In genomic region chr12:108508243-108508642, GRCh38 we compare ENCODE assay signal across 18 cellular contexts. TPM values are rescaled to one million over a fixed set of nuclear protein-coding genes. Genes with fewer than 3 reads are reported as not detected.
DNase-seq lines count a peak whose midpoint lies in the region; ATAC-seq and TF ChIP-seq lines count a peak whose summit lies in the region.
"Had no signal": no experiment of that assay in that cellular context is flagged by ENCODE, and none has a peak within 500 bp of the region (broad histone marks: within the 10 kb centered on the region; RNA-seq: fewer than 3 reads in every experiment).

No MANE protein-coding gene starts in this region.

- no peak for TF ChIP-seq CTCF in activated CD8-positive, alpha-beta T cell treated with anti-CD3 and anti-CD28 coated beads for 36 hours (IDR thresholded peaks at IDR 0.05)
- no peak for TF ChIP-seq CTCF in GM13977 (IDR thresholded peaks at IDR 0.05; ENCODE audit: extremely low read depth, insufficient read depth, missing control alignments)

- H3K27ac ChIP-seq in layer of hippocampus (ENCODE audit: low read depth, low read length) = peak overlapping the region; percentile 27
- H3K27ac ChIP-seq: transverse colon had no signal

- POLR2A ChIA-PET in activated CD8-positive, alpha-beta T cell treated with anti-CD3 and anti-CD28 coated beads for 36 hours (lab: Charles Lee) = no interaction called here
- POLR2A ChIA-PET in activated CD8-positive, alpha-beta T cell treated with anti-CD3 and anti-CD28 coated beads, Interleukin-2, amount 10 ng/mL, durations not matched to agents 7 days and 5 days (lab: Charles Lee) = no interaction called here
- POLR2A ChIA-PET in T-cell (lab: Charles Lee) = no interaction called here

- CTCF ChIA-PET in activated CD8-positive, alpha-beta T cell treated with anti-CD3 and anti-CD28 coated beads for 36 hours (lab: Charles Lee) = interaction anchor here (1.0 to 2.2 kb wide), 3 partner anchors 51 to 518 kb away, joined by 3 to 6 read pairs (median 4); no protein-coding TSS in a partner anchor
- CTCF ChIA-PET in activated CD8-positive, alpha-beta T cell treated with anti-CD3 and anti-CD28 coated beads, Interleukin-2, amount 10 ng/mL, durations not matched to agents 7 days and 5 days (lab: Charles Lee) = interaction anchor here (1.3 kb wide), 1 partner anchor 516 kb away, joined by 3 read pairs; no protein-coding TSS in a partner anchor
- CTCF ChIA-PET in T-cell (lab: Charles Lee) = interaction anchor here in 1 of 2 donors (0.5 kb wide), 1 partner anchor 44 kb away, joined by 6 read pairs; no protein-coding TSS in a partner anchor

- H3K27me3 Mint-ChIP-seq in activated CD8-positive, alpha-beta T cell treated with anti-CD3 and anti-CD28 coated beads for 36 hours = peaks cover 2% of the 10 kb centered on the region
- peaks cover 4% of the 10 kb centered on the region for H3K27me3 Mint-ChIP-seq in activated CD8-positive, alpha-beta T cell treated with anti-CD3 and anti-CD28 coated beads, Interleukin-2, amount 10 ng/mL, durations not matched to agents 7 days and 5 days (ENCODE audit: low read depth)
- H3K27me3 Mint-ChIP-seq in T-cell = peaks cover 6 to 20% of the 10 kb centered on the region in 2 donors

- intact Hi-C loops in activated CD8-positive, alpha-beta T cell treated with anti-CD3 and anti-CD28 coated beads for 36 hours (cut with micrococcal nuclease) = no loop called here

- in situ Hi-C loops in GM13977 (cut with MboI; ENCODE audit: low pct_unique_long_range_greater_than_20kb, low sequenced_read_pairs, unreplicated experiment) = no loop called here

- peak; percentile 88 for ATAC-seq in activated CD8-positive, alpha-beta T cell treated with anti-CD3 and anti-CD28 coated beads for 36 hours
- no peak for ATAC-seq in activated CD8-positive, alpha-beta T cell treated with anti-CD3 and anti-CD28 coated beads, Interleukin-2, amount 10 ng/mL, durations not matched to agents 7 days and 5 days
- ATAC-seq in GM21619 (IDR thresholded peaks at IDR 0.05; ENCODE audit: unreplicated experiment) (peak; percentile 34), T-cell (replicated peaks in 1 of 4) (peak in 3 of 4 experiments; percentile 23 to 62 (median 52)), GM19351 (IDR thresholded peaks at IDR 0.05; ENCODE audit: unreplicated experiment) (no peak), GM21526 (IDR thresholded peaks at IDR 0.05; ENCODE audit: low FRiP score, unreplicated experiment) (no peak)
- ATAC-seq: right cardiac atrium had no signal

- H3K27ac Mint-ChIP-seq in activated CD8-positive, alpha-beta T cell treated with anti-CD3 and anti-CD28 coated beads for 36 hours = no peak overlapping the region
- H3K27ac Mint-ChIP-seq in activated CD8-positive, alpha-beta T cell treated with anti-CD3 and anti-CD28 coated beads, Interleukin-2, amount 10 ng/mL, durations not matched to agents 7 days and 5 days = no peak overlapping the region
- no peak overlapping the region for H3K27ac Mint-ChIP-seq in T-cell
- H3K27ac Mint-ChIP-seq: immature natural killer cell had no signal

- peaks cover 2% of the 10 kb centered on the region for H3K36me3 Mint-ChIP-seq in activated CD8-positive, alpha-beta T cell treated with anti-CD3 and anti-CD28 coated beads for 36 hours (ENCODE audit: low read depth)
- H3K36me3 Mint-ChIP-seq in activated CD8-positive, alpha-beta T cell treated with anti-CD3 and anti-CD28 coated beads, Interleukin-2, amount 10 ng/mL, durations not matched to agents 7 days and 5 days (ENCODE audit: low read depth) = no peaks in the 10 kb centered on the region
- no peaks in the 10 kb centered on the region for H3K36me3 Mint-ChIP-seq in T-cell

- H3K4me1 Mint-ChIP-seq in activated CD8-positive, alpha-beta T cell treated with anti-CD3 and anti-CD28 coated beads for 36 hours (ENCODE audit: low read depth) = peaks cover 17% of the 10 kb centered on the region
- peaks cover 13% of the 10 kb centered on the region for H3K4me1 Mint-ChIP-seq in activated CD8-positive, alpha-beta T cell treated with anti-CD3 and anti-CD28 coated beads, Interleukin-2, amount 10 ng/mL, durations not matched to agents 7 days and 5 days (ENCODE audit: low read depth)
- H3K4me1 Mint-ChIP-seq in T-cell = peaks cover 10% of the 10 kb centered on the region in 3 donors

- no peaks in the 10 kb centered on the region for H3K27me3 ChIP-seq in layer of hippocampus (ENCODE audit: control insufficient read depth, insufficient read depth, low read length)
- H3K27me3 ChIP-seq: transverse colon had no signal

- H3K9me3 Mint-ChIP-seq in activated CD8-positive, alpha-beta T cell treated with anti-CD3 and anti-CD28 coated beads for 36 hours = peaks cover 11% of the 10 kb centered on the region
- peaks cover 6% of the 10 kb centered on the region for H3K9me3 Mint-ChIP-seq in activated CD8-positive, alpha-beta T cell treated with anti-CD3 and anti-CD28 coated beads, Interleukin-2, amount 10 ng/mL, durations not matched to agents 7 days and 5 days (ENCODE audit: insufficient read depth)
- peaks cover 3 to 14% (median 8%) of the 10 kb centered on the region in 3 donors for H3K9me3 Mint-ChIP-seq in T-cell

- no peak overlapping the region for H3K4me3 Mint-ChIP-seq in activated CD8-positive, alpha-beta T cell treated with anti-CD3 and anti-CD28 coated beads for 36 hours
- H3K4me3 Mint-ChIP-seq in activated CD8-positive, alpha-beta T cell treated with anti-CD3 and anti-CD28 coated beads, Interleukin-2, amount 10 ng/mL, durations not matched to agents 7 days and 5 days = no peak overlapping the region
- H3K4me3 Mint-ChIP-seq in T-cell = no peak overlapping the region
- H3K4me3 Mint-ChIP-seq: immature natural killer cell had no signal

- peak; percentile 40 for DNase-seq in activated CD8-positive, alpha-beta T cell treated with anti-CD3 and anti-CD28 coated beads for 36 hours
- DNase-seq in activated CD8-positive, alpha-beta T cell treated with anti-CD3 and anti-CD28 coated beads, Interleukin-2, amount 10 ng/mL, durations not matched to agents 7 days and 5 days = no peak
- no peak for DNase-seq in T-cell
- no peak for DNase-seq in GM13977 (ENCODE audit: low spot score)
- DNase-seq: Caco-2, cerebellar nuclear complex, immature natural killer cell, mesendoderm, MV-4-11, NCI-H526 treated with DMSO at 0.1 percent for 48 hours, right cardiac atrium, SHP77 treated with DMSO at 0.1 percent for 48 hours, T1000, transverse colon had no signal

RNA-seq across cellular contexts. Expression of gene FICD, which starts 6.8 kb away (rescaled TPM):
- 1 to 10 TPM; 3.4 to 3.9 TPM for total RNA-seq in activated CD8-positive, alpha-beta T cell treated with anti-CD3 and anti-CD28 coated beads for 36 hours
- total RNA-seq in activated CD8-positive, alpha-beta T cell treated with anti-CD3 and anti-CD28 coated beads, Interleukin-2, amount 10 ng/mL, durations not matched to agents 7 days and 5 days = 1 to 10 TPM; 4.6 to 5.2 TPM
- 1 to 10 TPM; 5.0 to 9.3 (median 7.8) TPM for total RNA-seq in T-cell

RNA-seq across cellular contexts. Expression of gene SART3, which starts 52.7 kb away (rescaled TPM):
- 10 to 100 TPM; 80.1 to 81.4 TPM for total RNA-seq in activated CD8-positive, alpha-beta T cell treated with anti-CD3 and anti-CD28 coated beads for 36 hours
- 10 to 100 TPM; 67.9 to 76.9 TPM for total RNA-seq in activated CD8-positive, alpha-beta T cell treated with anti-CD3 and anti-CD28 coated beads, Interleukin-2, amount 10 ng/mL, durations not matched to agents 7 days and 5 days
- 100 to 1,000 TPM in 1 of 5 donors, 10 to 100 TPM in 4; 76.3 to 107 (median 84.9) TPM for total RNA-seq in T-cell

RNA-seq across cellular contexts. Expression of gene ISCU, which starts 54.2 kb away (rescaled TPM):
- total RNA-seq in activated CD8-positive, alpha-beta T cell treated with anti-CD3 and anti-CD28 coated beads for 36 hours = 10 to 100 TPM; 69.4 to 70.5 TPM
- total RNA-seq in activated CD8-positive, alpha-beta T cell treated with anti-CD3 and anti-CD28 coated beads, Interleukin-2, amount 10 ng/mL, durations not matched to agents 7 days and 5 days = 10 to 100 TPM; 58.5 to 59.5 TPM
- 100 to 1,000 TPM; 108 to 190 (median 130) TPM for total RNA-seq in T-cell

Comparison
In these comparisons a context has a peak if more than half of its experiments do, and no peak if none do; other contexts are left out.
1. ATAC-seq: peak in activated CD8-positive, alpha-beta T cell treated with anti-CD3 and anti-CD28 coated beads for 36 hours (single experiment), GM21619 (single experiment) and T-cell (3 of 4); none in activated CD8-positive, alpha-beta T cell treated with anti-CD3 and anti-CD28 coated beads, Interleukin-2, amount 10 ng/mL, durations not matched to agents 7 days and 5 days (single experiment), GM19351 (single experiment) and GM21526 (single experiment).